ENCODE assay signal across 14 cellular contexts in genomic region chr19:2609389-2610116, GRCh38.
DNase-seq lines count a peak whose midpoint lies in the region; ATAC-seq, FAIRE-seq and TF ChIP-seq lines count a peak whose summit lies in the region.
"Had no signal": no experiment of that assay in that cellular context is flagged by ENCODE, and none has a peak within 500 bp of the region (broad histone marks: within the 10 kb centered on the region; RNA-seq: fewer than 3 reads in every experiment).

No MANE protein-coding gene starts in this region.

- peaks cover 34% of the 10 kb centered on the region for H3K4me1 Mint-ChIP-seq in T-helper 1 cell treated with Interleukin-12 subunit alpha and Interleukin-12 subunit beta and Interleukin-4 antibody, amounts not matched to agents 30 μg/mL and 1 μg/mL, for 36 hours (ENCODE audit: low read depth)
- peaks cover 45% of the 10 kb centered on the region for H3K4me1 Mint-ChIP-seq in activated naive CD8-positive, alpha-beta T cell treated with anti-CD3 and anti-CD28 coated beads for 36 hours
- no peaks in the 10 kb centered on the region for H3K4me1 Mint-ChIP-seq in neural crest cell

- FAIRE-seq in GM19239 (lab: Jason Lieb, UNC): peak; percentile 97
- FAIRE-seq: A204.1, H54, TTC549 had no signal

- no peak for ATAC-seq in HG03159 (IDR thresholded peaks at IDR 0.05; ENCODE audit: unreplicated experiment)
- ATAC-seq: activated CD8-positive, alpha-beta memory T cell treated with anti-CD3 and anti-CD28 coated beads, Interleukin-2, amount 10 ng/mL, durations not matched to agents 7 days and 5 days had no signal

- no peak for TF ChIP-seq CTCF in neural crest cell (conservative IDR thresholded peaks at IDR 0.05)

- peak overlapping the region; percentile 57 for H3K4me3 Mint-ChIP-seq in T-helper 1 cell treated with Interleukin-12 subunit alpha and Interleukin-12 subunit beta and Interleukin-4 antibody, amounts not matched to agents 30 μg/mL and 1 μg/mL, for 36 hours
- H3K4me3 Mint-ChIP-seq in activated naive CD8-positive, alpha-beta T cell treated with anti-CD3 and anti-CD28 coated beads for 36 hours: peak overlapping the region; percentile 40
- no peak overlapping the region for H3K4me3 Mint-ChIP-seq in neural crest cell
- H3K4me3 Mint-ChIP-seq: activated CD8-positive, alpha-beta memory T cell treated with anti-CD3 and anti-CD28 coated beads, Interleukin-2, amount 10 ng/mL, durations not matched to agents 7 days and 5 days had no signal

- H3K36me3 Mint-ChIP-seq in T-helper 1 cell treated with Interleukin-12 subunit alpha and Interleukin-12 subunit beta and Interleukin-4 antibody, amounts not matched to agents 30 μg/mL and 1 μg/mL, for 36 hours (ENCODE audit: low read depth): no peaks in the 10 kb centered on the region
- H3K36me3 Mint-ChIP-seq in activated naive CD8-positive, alpha-beta T cell treated with anti-CD3 and anti-CD28 coated beads for 36 hours: peaks cover 3% of the 10 kb centered on the region
- no peaks in the 10 kb centered on the region for H3K36me3 Mint-ChIP-seq in neural crest cell (ENCODE audit: low read depth)
- H3K36me3 Mint-ChIP-seq: activated CD8-positive, alpha-beta memory T cell treated with anti-CD3 and anti-CD28 coated beads, Interleukin-2, amount 10 ng/mL, durations not matched to agents 7 days and 5 days had no signal

- H3K27ac Mint-ChIP-seq in T-helper 1 cell treated with Interleukin-12 subunit alpha and Interleukin-12 subunit beta and Interleukin-4 antibody, amounts not matched to agents 30 μg/mL and 1 μg/mL, for 36 hours: no peak overlapping the region
- no peak overlapping the region for H3K27ac Mint-ChIP-seq in activated naive CD8-positive, alpha-beta T cell treated with anti-CD3 and anti-CD28 coated beads for 36 hours
- peak overlapping the region; percentile 52 for H3K27ac Mint-ChIP-seq in neural crest cell (ENCODE audit: unreplicated experiment)
- H3K27ac Mint-ChIP-seq: activated CD8-positive, alpha-beta memory T cell treated with anti-CD3 and anti-CD28 coated beads, Interleukin-2, amount 10 ng/mL, durations not matched to agents 7 days and 5 days had no signal

- peaks cover 18% of the 10 kb centered on the region for H3K27me3 Mint-ChIP-seq in T-helper 1 cell treated with Interleukin-12 subunit alpha and Interleukin-12 subunit beta and Interleukin-4 antibody, amounts not matched to agents 30 μg/mL and 1 μg/mL, for 36 hours (ENCODE audit: low read depth)
- peaks cover 4% of the 10 kb centered on the region for H3K27me3 Mint-ChIP-seq in activated naive CD8-positive, alpha-beta T cell treated with anti-CD3 and anti-CD28 coated beads for 36 hours
- H3K27me3 Mint-ChIP-seq in neural crest cell (ENCODE audit: low read depth): peaks cover 33% of the 10 kb centered on the region

- H3K9me3 Mint-ChIP-seq in T-helper 1 cell treated with Interleukin-12 subunit alpha and Interleukin-12 subunit beta and Interleukin-4 antibody, amounts not matched to agents 30 μg/mL and 1 μg/mL, for 36 hours: no peaks in the 10 kb centered on the region
- H3K9me3 Mint-ChIP-seq in activated naive CD8-positive, alpha-beta T cell treated with anti-CD3 and anti-CD28 coated beads for 36 hours: peaks cover 3% of the 10 kb centered on the region
- H3K9me3 Mint-ChIP-seq in neural crest cell: no peaks in the 10 kb centered on the region

- DNase-seq in T-helper 1 cell (no peak), GM19239 (ENCODE audit: insufficient read length, low spot score) (no peak), neural crest cell (ENCODE audit: low read depth, low spot score) (no peak), hepatic stellate cell (ENCODE audit: low spot score) (no peak), NCI-H82 (lab: John Stamatoyannopoulos, UW) (no peak)
- no peak for DNase-seq in activated naive CD8-positive, alpha-beta T cell treated with anti-CD3 and anti-CD28 coated beads for 36 hours
- DNase-seq: activated CD8-positive, alpha-beta memory T cell treated with anti-CD3 and anti-CD28 coated beads, Interleukin-2, amount 10 ng/mL, durations not matched to agents 7 days and 5 days; anterior cingulate cortex; NCI-H226 had no signal
